Comparison of ENCODE assay signal across 21 cellular contexts in genomic region chr11:105989124-105989523, GRCh38.
"Had no signal": no experiment of that assay in that cellular context is flagged by ENCODE, and none has a peak within 500 bp of the region (broad histone marks: within the 10 kb centered on the region; RNA-seq: fewer than 3 reads in every experiment).

No MANE protein-coding gene starts in this region.

- H3K4me3 Mint-ChIP-seq: IgD-negative memory B cell; T-cell; T-helper 1 cell treated with Interleukin-12 subunit alpha and Interleukin-12 subunit beta and Interleukin-4 antibody, amounts not matched to agents 30 μg/mL and 1 μg/mL, for 36 hours had no signal

- FAIRE-seq: RCC 7860 had no signal

- H3K27ac Mint-ChIP-seq: IgD-negative memory B cell; T-cell; T-helper 1 cell treated with Interleukin-12 subunit alpha and Interleukin-12 subunit beta and Interleukin-4 antibody, amounts not matched to agents 30 μg/mL and 1 μg/mL, for 36 hours had no signal

- H3K4me2 ChIP-seq: SK-N-SH had no signal

- H3K9ac ChIP-seq: SK-N-SH had no signal

- DNase-seq: KBM-7, NCI-H1092, NCI-H1105 treated with DMSO at 0.1 percent for 48 hours, NCI-H1417 treated with DMSO at 0.1 percent for 48 hours, NCI-H146, NCI-H1694 treated with DMSO at 0.1 percent for 48 hours, NCI-H1930, NCI-H2081, NCI-H2107, NCI-H2227 treated with DMSO at 0.1 percent for 48 hours, NCI-H524, NCI-H69, NCI-H774, RPMI8226, SHP77, SK-N-SH, SW 1271, T-cell had no signal

- H3K9me3 ChIP-seq: SK-N-SH had no signal

- H3K4me1 Mint-ChIP-seq: IgD-negative memory B cell, T-cell had no signal

- ATAC-seq: T-cell had no signal

- H3K27me3 Mint-ChIP-seq: IgD-negative memory B cell, T-cell had no signal
